12 cellular contexts compared by ENCODE assay signal in genomic region chr6:81865712-81866111, GRCh38.
A peak's percentile ranks its signal among the peaks of the same experiment; 100 is the strongest.
DNase-seq lines count a peak whose midpoint lies in the region; ATAC-seq, FAIRE-seq and TF ChIP-seq lines count a peak whose summit lies in the region.
"Had no signal": no experiment of that assay in that cellular context is flagged by ENCODE, and none has a peak within 500 bp of the region (broad histone marks: within the 10 kb centered on the region; RNA-seq: fewer than 3 reads in every experiment).

No MANE protein-coding gene starts in this region.

- intact Hi-C loops in MCF 10A (cut with micrococcal nuclease) (no loop called here), breast epithelium (cut with DNase I; ENCODE audit: low total_unique reads) (no loop called here)
- intact Hi-C loops in CD4-positive, alpha-beta T cell (cut with DNase I, micrococcal nuclease) = no loop called here

- H3K36me3 ChIP-seq in breast epithelium = no peaks in the 10 kb centered on the region
- H3K36me3 ChIP-seq in astrocyte (ENCODE audit: insufficient read depth, low read length) = no peaks in the 10 kb centered on the region
- H3K36me3 ChIP-seq: upper lobe of left lung had no signal

- ATAC-seq in CD4-positive, alpha-beta T cell (ENCODE audit: poor library complexity) = no peak

- DNase-seq in MCF 10A (ENCODE audit: unreplicated experiment) = peak; percentile 44
- no peak for DNase-seq in breast epithelium (ENCODE audit: low spot score in 2 of 2)
- peak; percentile 85 for DNase-seq in astrocyte (ENCODE audit: low read depth)
- DNase-seq in hepatic stellate cell (ENCODE audit: low spot score) = peak; percentile 58
- peak; percentile 23 for DNase-seq in urothelium cell line (ENCODE audit: low spot score)
- DNase-seq in NOMO-1 (lab: John Stamatoyannopoulos, UW; ENCODE audit: unreplicated experiment in 2 of 2) = no peak
- no peak for DNase-seq in activated CD4-positive, alpha-beta T cell treated with anti-CD3 and anti-CD28 coated beads, Interleukin-2, amount 10 ng/mL, durations not matched to agents 7 days and 5 days
- DNase-seq in CD4-positive, alpha-beta T cell = no peak
- DNase-seq: NCI-H526 treated with DMSO at 0.1 percent for 48 hours, T-helper 2 cell, upper lobe of left lung had no signal

- no peak overlapping the region for H3K4me3 Mint-ChIP-seq in MCF 10A (ENCODE audit: unreplicated experiment)
- no peak overlapping the region for H3K4me3 Mint-ChIP-seq in astrocyte (ENCODE audit: unreplicated experiment)
- H3K4me3 Mint-ChIP-seq in activated CD4-positive, alpha-beta T cell treated with anti-CD3 and anti-CD28 coated beads, Interleukin-2, amount 10 ng/mL, durations not matched to agents 7 days and 5 days = no peak overlapping the region
- no peak overlapping the region for H3K4me3 Mint-ChIP-seq in CD4-positive, alpha-beta T cell
- H3K4me3 Mint-ChIP-seq: B cell had no signal

- POLR2A ChIA-PET in MCF 10A (lab: Yijun Ruan, JAX) = interaction anchor here (0.5 kb wide), 1 partner anchor 1265 kb away, joined by 3 read pairs; no protein-coding TSS in a partner anchor
- POLR2A ChIA-PET in activated CD4-positive, alpha-beta T cell treated with anti-CD3 and anti-CD28 coated beads, Interleukin-2, amount 10 ng/mL, durations not matched to agents 7 days and 5 days (lab: Charles Lee) = no interaction called here
- POLR2A ChIA-PET in CD4-positive, alpha-beta T cell (lab: Charles Lee) = no interaction called here

- no peaks in the 10 kb centered on the region for H3K4me1 Mint-ChIP-seq in MCF 10A (ENCODE audit: insufficient read depth, unreplicated experiment)
- H3K4me1 Mint-ChIP-seq in astrocyte (ENCODE audit: low read depth, unreplicated experiment) = peaks cover 21% of the 10 kb centered on the region
- H3K4me1 Mint-ChIP-seq in activated CD4-positive, alpha-beta T cell treated with anti-CD3 and anti-CD28 coated beads, Interleukin-2, amount 10 ng/mL, durations not matched to agents 7 days and 5 days = no peaks in the 10 kb centered on the region
- H3K4me1 Mint-ChIP-seq in CD4-positive, alpha-beta T cell (ENCODE audit: low read depth) = no peaks in the 10 kb centered on the region
- H3K4me1 Mint-ChIP-seq: B cell had no signal

- no TSS peak for BruUV-seq in MCF 10A (replicated peaks; lab: Mats Ljungman, UMichigan)

- no peak overlapping the region for H3K27ac ChIP-seq in breast epithelium
- H3K27ac ChIP-seq in astrocyte (ENCODE audit: low read depth, low read length) = peak overlapping the region; percentile 30
- no peak overlapping the region for H3K27ac ChIP-seq in CD4-positive, alpha-beta T cell (ENCODE audit: low read depth, low read length)
- H3K27ac ChIP-seq: upper lobe of left lung had no signal

- no peaks in the 10 kb centered on the region for H3K79me2 ChIP-seq in astrocyte (ENCODE audit: insufficient read depth, low read length)

- no peaks in the 10 kb centered on the region for H4K20me1 ChIP-seq in astrocyte (ENCODE audit: insufficient read depth, low read length)

- H3K27me3 ChIP-seq in breast epithelium (no peaks in the 10 kb centered on the region), astrocyte (ENCODE audit: insufficient read depth, low read length) (no peaks in the 10 kb centered on the region)
- no peaks in the 10 kb centered on the region for H3K27me3 ChIP-seq in CD4-positive, alpha-beta T cell (ENCODE audit: control insufficient read depth, insufficient read depth, low read length)
- H3K27me3 ChIP-seq: upper lobe of left lung had no signal

- H3K36me3 Mint-ChIP-seq in MCF 10A (ENCODE audit: insufficient read depth, unreplicated experiment) (no peaks in the 10 kb centered on the region), astrocyte (ENCODE audit: low read depth, unreplicated experiment) (no peaks in the 10 kb centered on the region)
- H3K36me3 Mint-ChIP-seq in activated CD4-positive, alpha-beta T cell treated with anti-CD3 and anti-CD28 coated beads, Interleukin-2, amount 10 ng/mL, durations not matched to agents 7 days and 5 days (ENCODE audit: low read depth) = no peaks in the 10 kb centered on the region
- no peaks in the 10 kb centered on the region for H3K36me3 Mint-ChIP-seq in CD4-positive, alpha-beta T cell (ENCODE audit: low read depth)

- H3K9ac ChIP-seq in astrocyte (ENCODE audit: low read length) = peak overlapping the region; percentile 3

- H3K4me3 ChIP-seq in breast epithelium = no peak overlapping the region
- H3K4me3 ChIP-seq in astrocyte (ENCODE audit: insufficient read depth, low read depth, low read length) = no peak overlapping the region
- H3K4me3 ChIP-seq: upper lobe of left lung had no signal

- H3K27me3 Mint-ChIP-seq in MCF 10A (ENCODE audit: insufficient read depth, unreplicated experiment) (no peaks in the 10 kb centered on the region), astrocyte (ENCODE audit: low read depth, unreplicated experiment) (no peaks in the 10 kb centered on the region)
- peaks cover 2% of the 10 kb centered on the region for H3K27me3 Mint-ChIP-seq in activated CD4-positive, alpha-beta T cell treated with anti-CD3 and anti-CD28 coated beads, Interleukin-2, amount 10 ng/mL, durations not matched to agents 7 days and 5 days
- no peaks in the 10 kb centered on the region for H3K27me3 Mint-ChIP-seq in CD4-positive, alpha-beta T cell
- H3K27me3 Mint-ChIP-seq: B cell had no signal

- CTCF ChIA-PET in MCF 10A (lab: Yijun Ruan, JAX) = interaction anchor here (1.0 kb wide), 2 partner anchors 32 to 84 kb away, joined by 3 to 4 read pairs; no protein-coding TSS in a partner anchor
- CTCF ChIA-PET in activated CD4-positive, alpha-beta T cell treated with anti-CD3 and anti-CD28 coated beads, Interleukin-2, amount 10 ng/mL, durations not matched to agents 7 days and 5 days (lab: Charles Lee) = interaction anchor here (0.5 kb wide), 1 partner anchor 485 kb away, joined by 3 read pairs; no protein-coding TSS in a partner anchor
- CTCF ChIA-PET in CD4-positive, alpha-beta T cell (lab: Charles Lee) = no interaction called here

- peak overlapping the region; percentile 63 for H3K4me2 ChIP-seq in astrocyte (ENCODE audit: low read length)

- FAIRE-seq in astrocyte (lab: Jason Lieb, UNC) = peak; percentile 47
- no peak for FAIRE-seq in urothelium cell line (lab: Jason Lieb, UNC)

- H3K4me1 ChIP-seq in breast epithelium (no peaks in the 10 kb centered on the region), astrocyte (ENCODE audit: insufficient read depth, low read length) (peaks cover 6% of the 10 kb centered on the region)
- H3K4me1 ChIP-seq: upper lobe of left lung had no signal

- H3K9me3 ChIP-seq in breast epithelium (no peaks in the 10 kb centered on the region), astrocyte (ENCODE audit: insufficient read depth, low read depth, low read length) (no peaks in the 10 kb centered on the region)
- no peaks in the 10 kb centered on the region for H3K9me3 ChIP-seq in CD4-positive, alpha-beta T cell (ENCODE audit: control insufficient read depth, low read length)
- H3K9me3 ChIP-seq: upper lobe of left lung had no signal

- no peak for TF ChIP-seq POLR2A in breast epithelium (IDR thresholded peaks at IDR 0.05)

- TF ChIP-seq CTCF in MCF 10A (IDR thresholded peaks at IDR 0.05; ENCODE audit: unreplicated experiment) (no peak), breast epithelium (IDR thresholded peaks at IDR 0.05) (no peak), astrocyte (IDR thresholded peaks at IDR 0.05; ENCODE audit: insufficient read depth, low read depth, low read length) (no peak)
- no peak for TF ChIP-seq CTCF in CD4-positive, alpha-beta T cell (IDR thresholded peaks at IDR 0.05)

- H3K27ac Mint-ChIP-seq in MCF 10A (ENCODE audit: low read depth, unreplicated experiment) (no peak overlapping the region), astrocyte (ENCODE audit: unreplicated experiment) (peak overlapping the region; percentile 84)
- H3K27ac Mint-ChIP-seq in activated CD4-positive, alpha-beta T cell treated with anti-CD3 and anti-CD28 coated beads, Interleukin-2, amount 10 ng/mL, durations not matched to agents 7 days and 5 days = no peak overlapping the region
- no peak overlapping the region for H3K27ac Mint-ChIP-seq in CD4-positive, alpha-beta T cell
- H3K27ac Mint-ChIP-seq: B cell had no signal

- no peak overlapping the region for H2AFZ ChIP-seq in astrocyte (ENCODE audit: low read depth, low read length)

- H3K9me3 Mint-ChIP-seq in MCF 10A (ENCODE audit: unreplicated experiment) (no peaks in the 10 kb centered on the region), astrocyte (ENCODE audit: unreplicated experiment) (peaks cover under 1% of the 10 kb centered on the region)
- peaks cover under 1% of the 10 kb centered on the region for H3K9me3 Mint-ChIP-seq in activated CD4-positive, alpha-beta T cell treated with anti-CD3 and anti-CD28 coated beads, Interleukin-2, amount 10 ng/mL, durations not matched to agents 7 days and 5 days
- no peaks in the 10 kb centered on the region for H3K9me3 Mint-ChIP-seq in CD4-positive, alpha-beta T cell

Comparison
In these comparisons a context has a peak if more than half of its experiments do, and no peak if none do; other contexts are left out.
1. DNase-seq: peak in MCF 10A (single experiment), astrocyte (single experiment), hepatic stellate cell (single experiment) and urothelium cell line (single experiment); none in breast epithelium (0 of 2), NOMO-1 (0 of 2), activated CD4-positive, alpha-beta T cell treated with anti-CD3 and anti-CD28 coated beads, Interleukin-2, amount 10 ng/mL, durations not matched to agents 7 days and 5 days (single experiment) and CD4-positive, alpha-beta T cell (0 of 10).